Comparison of ENCODE assay signal across 22 cellular contexts in the genomic region with DNA sequence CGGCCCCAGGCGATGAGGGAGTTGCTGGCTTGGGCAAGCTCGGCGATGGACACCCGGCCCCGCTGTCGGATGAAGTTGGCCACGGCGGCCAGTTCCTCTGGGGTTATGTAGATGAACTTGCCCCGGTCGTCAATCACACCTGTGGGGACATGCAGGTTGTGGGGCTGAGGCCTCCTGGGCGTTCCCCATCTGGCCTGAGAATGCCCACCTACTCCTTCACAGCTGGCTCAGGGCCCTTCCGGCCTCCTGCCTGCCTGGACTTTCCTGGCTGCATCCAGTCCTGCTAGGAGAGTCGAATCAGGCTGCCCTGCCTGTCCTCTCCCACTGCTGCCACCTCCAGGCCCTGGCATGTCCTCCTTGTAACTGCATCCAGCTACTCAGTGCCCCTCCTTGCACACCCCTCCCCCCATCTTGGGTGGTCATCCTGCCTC. TPM values are rescaled to one million over a fixed set of nuclear protein-coding genes. Genes with fewer than 3 reads are reported as not detected.
"Had no signal": no experiment of that assay in that cellular context is flagged by ENCODE, and none has a peak within 500 bp of the region (broad histone marks: within the 10 kb centered on the region; RNA-seq: fewer than 3 reads in every experiment).

No MANE protein-coding gene starts in this region.

- H3K4me3 Mint-ChIP-seq: activated CD4-positive, alpha-beta memory T cell treated with anti-CD3 and anti-CD28 coated beads, Interleukin-2, amount 10 ng/mL, durations not matched to agents 7 days and 5 days; activated T-helper 1 cell treated with anti-CD3 and anti-CD28 coated beads, Interleukin-12 subunit alpha, Interleukin-12 subunit beta, Interleukin-2, Interleukin-4 antibody, amounts not matched to agents 30 ng/mL and 10 ng/mL and 1 ng/mL, durations not matched to agents 14 hours and 24 hours and 36 hours; central memory CD8-positive, alpha-beta T cell; dendritic cell treated with granulocyte-macrophage colony-stimulating factor and Interleukin-4, amounts not matched to agents 40 ng/mL and 50 ng/mL, for 4 days; immature natural killer cell; natural killer cell; T-helper 2 cell treated with Interferon-gamma antibody and Interleukin-4, amounts not matched to agents 5 μg/mL and 100 μg/mL, for 36 hours had no signal

- H3K27me3 Mint-ChIP-seq: activated CD4-positive, alpha-beta memory T cell treated with anti-CD3 and anti-CD28 coated beads, Interleukin-2, amount 10 ng/mL, durations not matched to agents 7 days and 5 days; central memory CD8-positive, alpha-beta T cell; dendritic cell treated with granulocyte-macrophage colony-stimulating factor and Interleukin-4, amounts not matched to agents 40 ng/mL and 50 ng/mL, for 4 days; progenitor cell of endocrine pancreas had no signal

- H3K27me3 ChIP-seq: adrenal gland, testis, upper lobe of right lung had no signal

- DNase-seq: activated CD4-positive, alpha-beta memory T cell treated with anti-CD3 and anti-CD28 coated beads, Interleukin-2, amount 10 ng/mL, durations not matched to agents 7 days and 5 days; activated CD4-positive, alpha-beta T cell treated with anti-CD3 and anti-CD28 coated beads for 1 hour; activated CD8-positive, alpha-beta memory T cell treated with anti-CD3 and anti-CD28 coated beads, Interleukin-2, amount 50 U/mL, for 4 hours; activated naive CD4-positive, alpha-beta T cell treated with Interleukin-2 at 50 U/mL for 16 hours; adrenal gland; immature natural killer cell; left colon; mammary epithelial cell; natural killer cell; occipital lobe; right cardiac atrium; stimulated activated CD4-positive, alpha-beta T cell treated with anti-CD3 and anti-CD28 coated beads, Interleukin-1b, Interleukin-23, amount 100 ng/mL, for 48 hours; stimulated activated naive CD4-positive, alpha-beta T cell treated with Interleukin-2 at 50 U/mL for 16 hours; testis; upper lobe of right lung had no signal

- H3K9me3 Mint-ChIP-seq: activated CD4-positive, alpha-beta memory T cell treated with anti-CD3 and anti-CD28 coated beads, Interleukin-2, amount 10 ng/mL, durations not matched to agents 7 days and 5 days; activated T-helper 1 cell treated with anti-CD3 and anti-CD28 coated beads, Interleukin-12 subunit alpha, Interleukin-12 subunit beta, Interleukin-2, Interleukin-4 antibody, amounts not matched to agents 30 ng/mL and 10 ng/mL and 1 ng/mL, durations not matched to agents 14 hours and 24 hours and 36 hours; central memory CD8-positive, alpha-beta T cell; dendritic cell treated with granulocyte-macrophage colony-stimulating factor and Interleukin-4, amounts not matched to agents 40 ng/mL and 50 ng/mL, for 4 days; immature natural killer cell; natural killer cell; T-helper 2 cell treated with Interferon-gamma antibody and Interleukin-4, amounts not matched to agents 5 μg/mL and 100 μg/mL, for 36 hours had no signal

- H3K4me1 ChIP-seq: adrenal gland, testis, upper lobe of right lung had no signal

- ATAC-seq: esophagus mucosa, left colon, natural killer cell, right cardiac atrium, upper lobe of right lung had no signal

- H3K9me3 ChIP-seq: adrenal gland, testis, upper lobe of right lung had no signal

- H3K27ac ChIP-seq: adrenal gland, testis, upper lobe of right lung had no signal

- H3K4me3 ChIP-seq: adrenal gland, smooth muscle cell, testis, upper lobe of right lung had no signal

- H3K36me3 Mint-ChIP-seq: natural killer cell had no signal

- H3K27ac Mint-ChIP-seq: dendritic cell treated with granulocyte-macrophage colony-stimulating factor and Interleukin-4, amounts not matched to agents 40 ng/mL and 50 ng/mL, for 4 days; natural killer cell; T-helper 2 cell treated with Interferon-gamma antibody and Interleukin-4, amounts not matched to agents 5 μg/mL and 100 μg/mL, for 36 hours had no signal

RNA-seq across cellular contexts. Expression of a gene that starts 17.3 kb away (rescaled TPM):
- polyA plus RNA-seq: immature natural killer cell had no signal
